Comparison of ENCODE assay signal across 3 cellular contexts in genomic region chr19:14974488-14974887, GRCh38.
TF ChIP-seq lines count a peak whose summit lies in the region.

No MANE protein-coding gene starts in this region.

TF ChIP-seq in HepG2, 621 proteins besides CTCF, POLR2A, EP300 and RAD21:
- TF ChIP-seq ASH2L (IDR thresholded peaks at IDR 0.05; ENCODE audit: insufficient read length, low read depth, low read length) (no peak), ATF7 (IDR thresholded peaks at IDR 0.05) (no peak), ATF7 (CRISPR knock-in tag; IDR thresholded peaks at IDR 0.05) (no peak), CCDC6 (CRISPR knock-in tag; IDR thresholded peaks at IDR 0.05) (no peak), RNF219 (CRISPR knock-in tag; IDR thresholded peaks at IDR 0.05) (no peak), CEBPB (IDR thresholded peaks at IDR 0.05; ENCODE audit: borderline replicate concordance, low read depth, low read length) (peak; percentile 48; the same call in 1 of the 2 replicates), IKZF4 (CRISPR knock-in tag; IDR thresholded peaks at IDR 0.05; ENCODE audit: borderline replicate concordance, low read depth, not compliant biosample characterization) (no peak)
- TF ChIP-seq, protein P1, sequence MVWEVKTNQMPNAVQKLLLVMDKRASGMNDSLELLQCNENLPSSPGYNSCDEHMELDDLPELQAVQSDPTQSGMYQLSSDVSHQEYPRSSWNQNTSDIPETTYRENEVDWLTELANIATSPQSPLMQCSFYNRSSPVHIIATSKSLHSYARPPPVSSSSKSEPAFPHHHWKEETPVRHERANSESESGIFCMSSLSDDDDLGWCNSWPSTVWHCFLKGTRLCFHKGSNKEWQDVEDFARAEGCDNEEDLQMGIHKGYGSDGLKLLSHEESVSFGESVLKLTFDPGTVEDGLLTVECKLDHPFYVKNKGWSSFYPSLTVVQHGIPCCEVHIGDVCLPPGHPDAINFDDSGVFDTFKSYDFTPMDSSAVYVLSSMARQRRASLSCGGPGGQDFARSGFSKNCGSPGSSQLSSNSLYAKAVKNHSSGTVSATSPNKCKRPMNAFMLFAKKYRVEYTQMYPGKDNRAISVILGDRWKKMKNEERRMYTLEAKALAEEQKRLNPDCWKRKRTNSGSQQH (CRISPR knock-in tag; IDR thresholded peaks at IDR 0.05; ENCODE audit: low read depth), result no peak

TF ChIP-seq in IMR-90, 13 proteins besides CTCF, POLR2A, EP300 and RAD21:
- TF ChIP-seq CEBPB (IDR thresholded peaks at IDR 0.05; ENCODE audit: low read depth, low read length) (peak; percentile 45; the same call in 1 of the 2 replicates), MAFK (IDR thresholded peaks at IDR 0.05; ENCODE audit: low read depth, low read length) (no peak), MXI1 (IDR thresholded peaks at IDR 0.05; ENCODE audit: borderline replicate concordance, low read depth, low read length) (no peak), RFX5 (IDR thresholded peaks at IDR 0.05; ENCODE audit: low read depth, low read length) (no peak), USF2 (IDR thresholded peaks at IDR 0.05; ENCODE audit: low read depth, low read length) (no peak)

TF ChIP-seq in K562, 482 proteins besides CTCF, POLR2A, EP300 and RAD21:
- TF ChIP-seq CEBPB (tag; IDR thresholded peaks at IDR 0.05) (peak; percentile 68), DACH1 (IDR thresholded peaks at IDR 0.05; ENCODE audit: partially characterized antibody) (no peak), CEBPG (CRISPR knock-in tag; IDR thresholded peaks at IDR 0.05) (no peak), CEBPG (tag; conservative IDR thresholded peaks at IDR 0.05 in 1 of 2, IDR thresholded peaks at IDR 0.05 in 1 of 2) (peak in 1 of 2 experiments; percentile 67; a peak in 2 of 4 replicates)
